Comparison of ENCODE assay signal across 8 cellular contexts in the genomic region with DNA sequence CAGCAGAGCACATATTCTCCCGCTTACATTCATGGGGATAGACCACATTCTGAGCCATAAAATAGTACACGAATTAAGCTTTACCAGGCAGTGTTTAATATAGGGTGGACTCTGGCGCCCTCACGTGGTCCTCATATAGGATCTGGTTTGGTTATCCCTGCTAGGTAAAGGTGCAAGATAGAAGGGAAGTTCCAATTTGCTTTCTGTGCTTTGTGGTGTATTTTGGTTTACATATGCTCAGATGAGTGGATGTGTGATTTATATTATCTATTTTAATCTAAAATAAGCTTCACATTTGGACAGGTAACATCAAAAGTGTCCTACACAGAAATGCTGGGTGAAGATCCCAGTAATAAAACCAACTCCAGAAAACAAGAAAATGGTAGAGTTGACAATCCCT. TPM values are rescaled to one million over a fixed set of nuclear protein-coding genes. Genes with fewer than 3 reads are reported as not detected.
DNase-seq lines count a peak whose midpoint lies in the region; ATAC-seq and TF ChIP-seq lines count a peak whose summit lies in the region.

No MANE protein-coding gene starts in this region.

- ATAC-seq in HG02798 (IDR thresholded peaks at IDR 0.05; ENCODE audit: poor library complexity, unreplicated experiment), result peak; percentile 53
- peak; percentile 69 for ATAC-seq in WTC11
- ATAC-seq in HG03135 (IDR thresholded peaks at IDR 0.05; ENCODE audit: unreplicated experiment), result no peak

- H3K9me3 ChIP-seq in breast epithelium, result no peaks in the 10 kb centered on the region

- H3K27ac ChIP-seq in breast epithelium, result no peak overlapping the region

- H3K27me3 Mint-ChIP-seq in Calu3 (ENCODE audit: unreplicated experiment) (peaks cover 50% of the 10 kb centered on the region), WTC11 (ENCODE audit: low read depth) (peaks cover 29% of the 10 kb centered on the region)

- no peak for TF ChIP-seq POLR2A in breast epithelium (IDR thresholded peaks at IDR 0.05)

- intact Hi-C loops in Calu3 (cut with micrococcal nuclease; ENCODE audit: unreplicated experiment) (loop anchor here (1.0 to 5.0 kb wide), 4 partner anchors 92 to 691 kb away; no protein-coding TSS in a partner anchor), breast epithelium (cut with DNase I; ENCODE audit: low total_unique reads) (no loop called here)

- peaks cover 0 to 10% of the 10 kb centered on the region in 2 donors for H3K27me3 ChIP-seq in breast epithelium

- H3K27ac Mint-ChIP-seq in Calu3 (ENCODE audit: unreplicated experiment) (no peak overlapping the region), WTC11 (no peak overlapping the region)

- H3K4me3 Mint-ChIP-seq in Calu3 (ENCODE audit: low read depth, unreplicated experiment) (no peak overlapping the region), WTC11 (no peak overlapping the region)

- no TSS peak for BruUV-seq in Calu3 (replicated peaks; lab: Mats Ljungman, UMichigan)

- TF ChIP-seq CTCF in Calu3 (IDR thresholded peaks at IDR 0.05; ENCODE audit: unreplicated experiment) (peak; percentile 74), WTC11 (IDR thresholded peaks at IDR 0.05) (peak; percentile 60), breast epithelium (IDR thresholded peaks at IDR 0.05) (peak in 2 of 3 donors; percentile 55 to 61)

- no peaks in the 10 kb centered on the region for H3K36me3 ChIP-seq in breast epithelium

- DNase-seq in Calu3 (peak; percentile 71), NCI-H345 (lab: John Stamatoyannopoulos, UW) (peak; percentile 74), WTC11 (ENCODE audit: low spot score) (peak; percentile 64), breast epithelium (ENCODE audit: low spot score in 2 of 2) (peak; percentile 46 to 58), islet precursor cell (peak; percentile 66)
- DNase-seq in stimulated activated CD4-positive, alpha-beta T cell treated with anti-CD3 and anti-CD28 coated beads, Interleukin-1b, Interleukin-23, amount 100 ng/mL, for 24 hours (ENCODE audit: low read depth in 4 of 4, low spot score in 1 of 4), result peak; percentile 21 to 50 (median 32)

- no peaks in the 10 kb centered on the region for H3K4me1 ChIP-seq in breast epithelium

- H3K4me1 Mint-ChIP-seq in Calu3 (ENCODE audit: low read depth, unreplicated experiment) (peaks cover 5% of the 10 kb centered on the region), WTC11 (peaks cover 11% of the 10 kb centered on the region)

- no peak overlapping the region for H3K4me3 ChIP-seq in breast epithelium

- POLR2A ChIA-PET in WTC11 (lab: Charles Lee), result no interaction called here

- H3K9me3 Mint-ChIP-seq in Calu3 (ENCODE audit: low read depth, unreplicated experiment) (no peaks in the 10 kb centered on the region), WTC11 (no peaks in the 10 kb centered on the region)

- CTCF ChIA-PET in Calu3 (lab: Charles Lee) (interaction anchor here (0.5 to 2.0 kb wide), 15 partner anchors 18 to 833 kb away, joined by 3 to 15 read pairs (median 4); a partner anchor contains a TSS), WTC11 (lab: Charles Lee) (interaction anchor here (0.6 to 1.8 kb wide), 17 partner anchors 24 to 517 kb away, joined by 3 to 12 read pairs (median 4); a partner anchor contains a TSS)

- H3K36me3 Mint-ChIP-seq in Calu3 (ENCODE audit: insufficient read depth, unreplicated experiment), result peaks cover 6% of the 10 kb centered on the region
- H3K36me3 Mint-ChIP-seq in WTC11, result no peaks in the 10 kb centered on the region

TF ChIP-seq in WTC11, 78 proteins besides CTCF, POLR2A, EP300 and RAD21:
- no peak for TF ChIP-seq PRRX2 (CRISPR knock-in tag; IDR thresholded peaks at IDR 0.05)
- no peak for TF ChIP-seq RORB (CRISPR knock-in tag; IDR thresholded peaks at IDR 0.05)
- TF ChIP-seq, protein P1, sequence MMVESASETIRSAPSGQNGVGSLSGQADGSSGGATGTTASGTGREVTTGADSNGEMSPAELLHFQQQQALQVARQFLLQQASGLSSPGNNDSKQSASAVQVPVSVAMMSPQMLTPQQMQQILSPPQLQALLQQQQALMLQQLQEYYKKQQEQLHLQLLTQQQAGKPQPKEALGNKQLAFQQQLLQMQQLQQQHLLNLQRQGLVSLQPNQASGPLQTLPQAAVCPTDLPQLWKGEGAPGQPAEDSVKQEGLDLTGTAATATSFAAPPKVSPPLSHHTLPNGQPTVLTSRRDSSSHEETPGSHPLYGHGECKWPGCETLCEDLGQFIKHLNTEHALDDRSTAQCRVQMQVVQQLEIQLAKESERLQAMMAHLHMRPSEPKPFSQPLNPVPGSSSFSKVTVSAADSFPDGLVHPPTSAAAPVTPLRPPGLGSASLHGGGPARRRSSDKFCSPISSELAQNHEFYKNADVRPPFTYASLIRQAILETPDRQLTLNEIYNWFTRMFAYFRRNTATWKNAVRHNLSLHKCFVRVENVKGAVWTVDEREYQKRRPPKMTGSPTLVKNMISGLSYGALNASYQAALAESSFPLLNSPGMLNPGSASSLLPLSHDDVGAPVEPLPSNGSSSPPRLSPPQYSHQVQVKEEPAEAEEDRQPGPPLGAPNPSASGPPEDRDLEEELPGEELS (CRISPR knock-in tag; IDR thresholded peaks at IDR 0.05), result no peak
- no peak for TF ChIP-seq KAT7 (CRISPR knock-in tag; IDR thresholded peaks at IDR 0.05; ENCODE audit: borderline replicate concordance)
- TF ChIP-seq TP53 (CRISPR knock-in tag; IDR thresholded peaks at IDR 0.05), result no peak
- TF ChIP-seq NR1H2 (CRISPR knock-in tag; IDR thresholded peaks at IDR 0.05), result no peak
- TF ChIP-seq, protein P2, sequence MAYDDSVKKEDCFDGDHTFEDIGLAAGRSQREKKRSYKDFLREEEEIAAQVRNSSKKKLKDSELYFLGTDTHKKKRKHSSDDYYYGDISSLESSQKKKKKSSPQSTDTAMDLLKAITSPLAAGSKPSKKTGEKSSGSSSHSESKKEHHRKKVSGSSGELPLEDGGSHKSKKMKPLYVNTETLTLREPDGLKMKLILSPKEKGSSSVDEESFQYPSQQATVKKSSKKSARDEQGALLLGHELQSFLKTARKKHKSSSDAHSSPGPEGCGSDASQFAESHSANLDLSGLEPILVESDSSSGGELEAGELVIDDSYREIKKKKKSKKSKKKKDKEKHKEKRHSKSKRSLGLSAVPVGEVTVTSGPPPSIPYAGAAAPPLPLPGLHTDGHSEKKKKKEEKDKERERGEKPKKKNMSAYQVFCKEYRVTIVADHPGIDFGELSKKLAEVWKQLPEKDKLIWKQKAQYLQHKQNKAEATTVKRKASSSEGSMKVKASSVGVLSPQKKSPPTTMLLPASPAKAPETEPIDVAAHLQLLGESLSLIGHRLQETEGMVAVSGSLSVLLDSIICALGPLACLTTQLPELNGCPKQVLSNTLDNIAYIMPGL (CRISPR knock-in tag; IDR thresholded peaks at IDR 0.05), result no peak
- no peak for TF ChIP-seq IRF2 (CRISPR knock-in tag; IDR thresholded peaks at IDR 0.05; ENCODE audit: borderline replicate concordance, low read depth)
- TF ChIP-seq ZNF317 (CRISPR knock-in tag; IDR thresholded peaks at IDR 0.05; ENCODE audit: borderline replicate concordance, low read depth), result no peak
- no peak for TF ChIP-seq ZNF671 (CRISPR knock-in tag; IDR thresholded peaks at IDR 0.05)
- no peak for TF ChIP-seq NR2C2 (CRISPR knock-in tag; IDR thresholded peaks at IDR 0.05)
- TF ChIP-seq FOXK1 (CRISPR knock-in tag; IDR thresholded peaks at IDR 0.05), result no peak
- TF ChIP-seq, protein P3, sequence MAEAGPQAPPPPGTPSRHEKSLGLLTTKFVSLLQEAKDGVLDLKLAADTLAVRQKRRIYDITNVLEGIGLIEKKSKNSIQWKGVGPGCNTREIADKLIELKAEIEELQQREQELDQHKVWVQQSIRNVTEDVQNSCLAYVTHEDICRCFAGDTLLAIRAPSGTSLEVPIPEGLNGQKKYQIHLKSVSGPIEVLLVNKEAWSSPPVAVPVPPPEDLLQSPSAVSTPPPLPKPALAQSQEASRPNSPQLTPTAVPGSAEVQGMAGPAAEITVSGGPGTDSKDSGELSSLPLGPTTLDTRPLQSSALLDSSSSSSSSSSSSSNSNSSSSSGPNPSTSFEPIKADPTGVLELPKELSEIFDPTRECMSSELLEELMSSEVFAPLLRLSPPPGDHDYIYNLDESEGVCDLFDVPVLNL (CRISPR knock-in tag; IDR thresholded peaks at IDR 0.05; ENCODE audit: borderline replicate concordance, low read depth), result no peak
- TF ChIP-seq NFE2L1 (CRISPR knock-in tag; IDR thresholded peaks at IDR 0.05), result no peak
- TF ChIP-seq SP1 (CRISPR knock-in tag; conservative IDR thresholded peaks at IDR 0.05), result no peak

RNA-seq across cellular contexts. Expression of a gene that starts 3.6 kb away (rescaled TPM):
- total RNA-seq in Calu3 (2022) (not detected in 2 replicates), WTC11 (2021) (0.13 to 0.34 TPM (median 0.30 TPM) in 3 replicates), breast epithelium (10 to 100 TPM in 1 of 3 donors, 1 to 10 TPM in 2; 2.0 to 14.7 (median 3.7) TPM)

RNA-seq across cellular contexts. Expression of a gene that starts 45.4 kb away (rescaled TPM):
- total RNA-seq in Calu3 (2022) (0.83 and 2.6 TPM in 2 replicates), WTC11 (2021) (3.8 to 7.6 TPM (median 6.5 TPM) in 3 replicates), breast epithelium (under 1 TPM in 2 of 3 donors, not detected in 1; under 0.01 to 0.29 TPM)
